22 cellular contexts compared by ENCODE assay signal in the genomic region with DNA sequence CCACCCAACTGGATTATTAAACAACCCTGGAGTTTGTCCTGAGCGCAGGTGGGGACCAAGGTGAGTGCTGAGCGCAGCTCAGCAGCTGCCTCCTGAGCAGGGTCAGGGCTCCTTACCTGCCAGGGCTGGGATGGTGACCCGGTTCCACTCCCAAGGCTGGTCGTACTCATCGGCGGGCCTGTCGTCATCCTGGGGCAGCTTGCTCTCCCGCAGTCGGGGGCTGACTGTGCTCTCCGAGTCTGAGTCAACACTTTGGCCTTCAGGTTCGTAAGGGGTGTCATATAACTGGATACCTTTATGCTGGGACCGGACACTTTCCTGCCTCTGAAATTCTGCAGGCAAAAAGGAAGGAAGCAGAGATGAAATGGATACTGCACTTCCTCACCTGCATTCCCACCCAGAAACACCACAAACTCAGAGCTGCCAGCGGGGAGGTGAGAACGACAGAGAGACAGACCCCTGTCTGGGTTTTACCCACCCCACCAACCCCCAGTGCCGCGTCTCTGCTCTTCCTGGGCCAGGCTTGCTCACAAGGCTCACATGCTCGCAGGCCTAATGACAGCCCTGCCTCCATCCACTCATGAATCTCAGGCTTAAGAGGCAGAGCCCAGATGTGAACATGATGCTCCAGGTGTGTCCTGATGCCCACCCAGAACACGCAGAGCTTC.
DNase-seq lines count a peak whose midpoint lies in the region; ATAC-seq and TF ChIP-seq lines count a peak whose summit lies in the region.
"Had no signal": no experiment of that assay in that cellular context is flagged by ENCODE, and none has a peak within 500 bp of the region (broad histone marks: within the 10 kb centered on the region; RNA-seq: fewer than 3 reads in every experiment).

No MANE protein-coding gene starts in this region.

- POLR2A ChIA-PET in WTC11 (lab: Charles Lee) = no interaction called here

- H3K4me3 ChIP-seq in tibial artery = no peak overlapping the region
- H3K4me3 ChIP-seq: HAP-1 had no signal

- no peak overlapping the region for H3K27ac Mint-ChIP-seq in WTC11
- H3K27ac Mint-ChIP-seq: activated naive CD4-positive, alpha-beta T cell treated with anti-CD3 and anti-CD28 coated beads for 36 hours; dendritic cell treated with granulocyte-macrophage colony-stimulating factor and Interleukin-4, amounts not matched to agents 40 ng/mL and 50 ng/mL, for 4 days; T-helper 1 cell treated with Interleukin-12 subunit alpha and Interleukin-12 subunit beta and Interleukin-4 antibody, amounts not matched to agents 30 μg/mL and 1 μg/mL, for 36 hours had no signal

- no peaks in the 10 kb centered on the region for H3K9me3 ChIP-seq in tibial artery
- H3K9me3 ChIP-seq: HAP-1 had no signal

- H3K27ac ChIP-seq in tibial artery = no peak overlapping the region
- H3K27ac ChIP-seq: VCaP had no signal

- peaks cover 0 to 8% (median 0%) of the 10 kb centered on the region in 4 donors for H3K4me1 ChIP-seq in tibial artery
- H3K4me1 ChIP-seq: HAP-1 had no signal

- DNase-seq in ELR (ENCODE audit: low read depth) (peak; percentile 96), WTC11 (ENCODE audit: low spot score) (no peak), iris pigment epithelial cell (ENCODE audit: low read depth) (peak; percentile 85), posterior vena cava (ENCODE audit: low spot score) (peak; percentile 71), tibial artery (no peak), NCI-H345 (lab: John Stamatoyannopoulos, UW) (no peak)
- DNase-seq in activated T-cell treated with anti-CD3 and anti-CD28 coated beads, Interleukin-2, amount 50 U/mL, for 1 hour = no peak
- DNase-seq: activated CD4-positive, alpha-beta T cell treated with anti-CD3 and anti-CD28 coated beads, Interleukin-2, amount 50 U/mL, for 48 hours; activated naive CD4-positive, alpha-beta T cell treated with anti-CD3 and anti-CD28 coated beads for 36 hours; DND-41; KBM-7; NCI-H1048; NCI-H2029; NCI-H524; SHP77; stimulated activated naive CD8-positive, alpha-beta T cell treated with anti-CD3 and anti-CD28 coated beads, Interleukin-15, Interleukin-2, amounts not matched to agents 100 U/mL and 50 U/mL, for 24 hours had no signal

- peaks cover 3% of the 10 kb centered on the region; the same call in 1 of the 2 replicates for H3K36me3 Mint-ChIP-seq in WTC11

- H3K9me3 Mint-ChIP-seq in WTC11 = no peaks in the 10 kb centered on the region
- H3K9me3 Mint-ChIP-seq: activated naive CD4-positive, alpha-beta T cell treated with anti-CD3 and anti-CD28 coated beads for 36 hours; dendritic cell treated with granulocyte-macrophage colony-stimulating factor and Interleukin-4, amounts not matched to agents 40 ng/mL and 50 ng/mL, for 4 days; nephron; T-helper 1 cell treated with Interleukin-12 subunit alpha and Interleukin-12 subunit beta and Interleukin-4 antibody, amounts not matched to agents 30 μg/mL and 1 μg/mL, for 36 hours had no signal

- TF ChIP-seq CTCF in WTC11 (IDR thresholded peaks at IDR 0.05) (no peak), tibial artery (IDR thresholded peaks at IDR 0.05) (no peak)

- intact Hi-C loops in posterior vena cava (cut with DNase I) (no loop called here), tibial artery (cut with DNase I; ENCODE audit: low total_unique reads) (no loop called here)

- H3K27me3 ChIP-seq in tibial artery = no peaks in the 10 kb centered on the region

- ATAC-seq in WTC11 = peak; percentile 46; the same call in 1 of the 2 replicates
- ATAC-seq in GM21576 (IDR thresholded peaks at IDR 0.05; ENCODE audit: unreplicated experiment) = no peak
- ATAC-seq: stimulated activated naive CD8-positive, alpha-beta T cell treated with anti-CD3 and anti-CD28 coated beads, Interleukin-15, Interleukin-2, amounts not matched to agents 100 U/mL and 50 U/mL, for 24 hours had no signal

- H3K36me3 ChIP-seq in tibial artery = peaks cover 8 to 27% (median 14%) of the 10 kb centered on the region in 3 donors

- no peaks in the 10 kb centered on the region for H3K4me1 Mint-ChIP-seq in WTC11

- CTCF ChIA-PET in WTC11 (lab: Charles Lee) = interaction anchor here (1.0 kb wide), 1 partner anchor 25 kb away, joined by 3 read pairs; no protein-coding TSS in a partner anchor

- no peak overlapping the region for H3K4me3 Mint-ChIP-seq in WTC11
- H3K4me3 Mint-ChIP-seq: activated naive CD4-positive, alpha-beta T cell treated with anti-CD3 and anti-CD28 coated beads for 36 hours; dendritic cell treated with granulocyte-macrophage colony-stimulating factor and Interleukin-4, amounts not matched to agents 40 ng/mL and 50 ng/mL, for 4 days; nephron; T-helper 1 cell treated with Interleukin-12 subunit alpha and Interleukin-12 subunit beta and Interleukin-4 antibody, amounts not matched to agents 30 μg/mL and 1 μg/mL, for 36 hours had no signal

- H3K27me3 Mint-ChIP-seq in WTC11 (ENCODE audit: low read depth) = no peaks in the 10 kb centered on the region
- H3K27me3 Mint-ChIP-seq: dendritic cell treated with granulocyte-macrophage colony-stimulating factor and Interleukin-4, amounts not matched to agents 40 ng/mL and 50 ng/mL, for 4 days had no signal

TF ChIP-seq in WTC11, 78 proteins besides CTCF, POLR2A, EP300 and RAD21:
- TF ChIP-seq GABPB1 (CRISPR knock-in tag; IDR thresholded peaks at IDR 0.05) = no peak
- TF ChIP-seq HMGA2 (CRISPR knock-in tag; IDR thresholded peaks at IDR 0.05) = no peak
- TF ChIP-seq NFE2L1 (CRISPR knock-in tag; IDR thresholded peaks at IDR 0.05) = no peak
- TF ChIP-seq, protein P1, sequence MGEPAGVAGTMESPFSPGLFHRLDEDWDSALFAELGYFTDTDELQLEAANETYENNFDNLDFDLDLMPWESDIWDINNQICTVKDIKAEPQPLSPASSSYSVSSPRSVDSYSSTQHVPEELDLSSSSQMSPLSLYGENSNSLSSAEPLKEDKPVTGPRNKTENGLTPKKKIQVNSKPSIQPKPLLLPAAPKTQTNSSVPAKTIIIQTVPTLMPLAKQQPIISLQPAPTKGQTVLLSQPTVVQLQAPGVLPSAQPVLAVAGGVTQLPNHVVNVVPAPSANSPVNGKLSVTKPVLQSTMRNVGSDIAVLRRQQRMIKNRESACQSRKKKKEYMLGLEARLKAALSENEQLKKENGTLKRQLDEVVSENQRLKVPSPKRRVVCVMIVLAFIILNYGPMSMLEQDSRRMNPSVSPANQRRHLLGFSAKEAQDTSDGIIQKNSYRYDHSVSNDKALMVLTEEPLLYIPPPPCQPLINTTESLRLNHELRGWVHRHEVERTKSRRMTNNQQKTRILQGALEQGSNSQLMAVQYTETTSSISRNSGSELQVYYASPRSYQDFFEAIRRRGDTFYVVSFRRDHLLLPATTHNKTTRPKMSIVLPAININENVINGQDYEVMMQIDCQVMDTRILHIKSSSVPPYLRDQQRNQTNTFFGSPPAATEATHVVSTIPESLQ (CRISPR knock-in tag; IDR thresholded peaks at IDR 0.05) = no peak
- TF ChIP-seq ZNF396 (CRISPR knock-in tag; IDR thresholded peaks at IDR 0.05; ENCODE audit: borderline replicate concordance) = no peak
- TF ChIP-seq, protein P2, sequence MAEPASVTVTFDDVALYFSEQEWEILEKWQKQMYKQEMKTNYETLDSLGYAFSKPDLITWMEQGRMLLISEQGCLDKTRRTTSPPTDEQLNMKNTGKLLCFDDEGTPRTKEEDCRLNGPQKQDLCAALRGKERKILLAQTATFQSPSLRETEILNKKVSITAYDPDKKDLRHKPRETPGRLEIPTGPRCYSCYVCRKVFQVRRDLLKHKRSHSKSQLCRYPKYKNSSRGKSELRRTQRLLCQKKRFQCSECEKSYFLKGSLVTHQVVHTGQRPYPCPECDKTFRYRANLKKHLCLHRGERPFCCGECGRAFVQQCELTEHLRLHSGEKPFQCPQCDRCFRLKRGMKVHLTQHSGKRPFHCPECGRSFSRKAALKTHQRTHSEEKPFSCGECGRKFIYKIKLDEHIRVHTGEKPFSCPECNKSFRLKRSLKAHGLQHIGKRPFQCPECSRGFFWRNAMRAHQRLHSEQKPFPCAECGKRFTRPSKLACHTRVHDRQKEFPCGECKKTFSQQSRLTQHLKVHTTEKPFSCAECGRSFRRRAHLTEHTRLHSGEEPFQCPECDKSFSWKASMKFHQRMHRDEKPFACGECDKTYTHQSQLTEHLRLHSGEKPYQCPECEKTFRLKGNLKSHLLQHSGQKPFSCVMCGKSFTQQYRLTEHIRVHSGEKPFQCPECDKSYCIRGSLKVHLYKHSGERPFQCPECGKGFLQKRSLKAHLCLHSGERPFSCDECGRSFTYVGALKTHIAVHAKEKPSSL (CRISPR knock-in tag; conservative IDR thresholded peaks at IDR 0.05) = no peak
- TF ChIP-seq CREM (CRISPR knock-in tag; IDR thresholded peaks at IDR 0.05) = no peak
- TF ChIP-seq, protein P3, sequence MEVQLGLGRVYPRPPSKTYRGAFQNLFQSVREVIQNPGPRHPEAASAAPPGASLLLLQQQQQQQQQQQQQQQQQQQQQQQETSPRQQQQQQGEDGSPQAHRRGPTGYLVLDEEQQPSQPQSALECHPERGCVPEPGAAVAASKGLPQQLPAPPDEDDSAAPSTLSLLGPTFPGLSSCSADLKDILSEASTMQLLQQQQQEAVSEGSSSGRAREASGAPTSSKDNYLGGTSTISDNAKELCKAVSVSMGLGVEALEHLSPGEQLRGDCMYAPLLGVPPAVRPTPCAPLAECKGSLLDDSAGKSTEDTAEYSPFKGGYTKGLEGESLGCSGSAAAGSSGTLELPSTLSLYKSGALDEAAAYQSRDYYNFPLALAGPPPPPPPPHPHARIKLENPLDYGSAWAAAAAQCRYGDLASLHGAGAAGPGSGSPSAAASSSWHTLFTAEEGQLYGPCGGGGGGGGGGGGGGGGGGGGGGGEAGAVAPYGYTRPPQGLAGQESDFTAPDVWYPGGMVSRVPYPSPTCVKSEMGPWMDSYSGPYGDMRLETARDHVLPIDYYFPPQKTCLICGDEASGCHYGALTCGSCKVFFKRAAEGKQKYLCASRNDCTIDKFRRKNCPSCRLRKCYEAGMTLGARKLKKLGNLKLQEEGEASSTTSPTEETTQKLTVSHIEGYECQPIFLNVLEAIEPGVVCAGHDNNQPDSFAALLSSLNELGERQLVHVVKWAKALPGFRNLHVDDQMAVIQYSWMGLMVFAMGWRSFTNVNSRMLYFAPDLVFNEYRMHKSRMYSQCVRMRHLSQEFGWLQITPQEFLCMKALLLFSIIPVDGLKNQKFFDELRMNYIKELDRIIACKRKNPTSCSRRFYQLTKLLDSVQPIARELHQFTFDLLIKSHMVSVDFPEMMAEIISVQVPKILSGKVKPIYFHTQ (CRISPR knock-in tag; IDR thresholded peaks at IDR 0.05) = no peak
- TF ChIP-seq, protein P4, sequence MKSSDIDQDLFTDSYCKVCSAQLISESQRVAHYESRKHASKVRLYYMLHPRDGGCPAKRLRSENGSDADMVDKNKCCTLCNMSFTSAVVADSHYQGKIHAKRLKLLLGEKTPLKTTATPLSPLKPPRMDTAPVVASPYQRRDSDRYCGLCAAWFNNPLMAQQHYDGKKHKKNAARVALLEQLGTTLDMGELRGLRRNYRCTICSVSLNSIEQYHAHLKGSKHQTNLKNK (CRISPR knock-in tag; IDR thresholded peaks at IDR 0.05) = no peak

Comparison
In these comparisons a context has a peak if more than half of its experiments do, and no peak if none do; other contexts are left out.
1. DNase-seq: peak in ELR (single experiment), iris pigment epithelial cell (single experiment) and posterior vena cava (single experiment); none in WTC11 (single experiment), activated T-cell treated with anti-CD3 and anti-CD28 coated beads, Interleukin-2, amount 50 U/mL, for 1 hour (single experiment), tibial artery (0 of 2) and NCI-H345 (single experiment).